In the genomic region with DNA sequence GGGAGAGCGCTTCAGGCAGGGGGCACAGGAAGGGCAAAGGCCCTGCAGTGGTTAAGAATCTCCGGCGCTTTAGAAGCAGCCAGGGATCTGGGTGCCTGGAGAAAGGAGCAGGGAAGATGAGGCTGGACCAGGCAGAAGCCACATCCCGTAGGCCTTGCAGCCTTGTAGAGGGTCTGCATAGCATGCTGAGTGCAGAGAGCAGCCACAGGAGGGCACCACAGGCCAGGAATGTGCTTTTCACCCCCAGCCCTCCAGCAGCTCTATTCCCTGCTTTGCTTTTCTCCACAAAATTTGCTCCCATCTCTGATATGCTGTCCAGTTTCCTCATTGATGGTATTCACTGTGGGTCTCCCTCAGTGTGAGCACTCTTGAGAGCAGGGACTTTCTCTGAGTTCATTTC, we compare ENCODE assay signal across 8 cellular contexts. TPM values are rescaled to one million over a fixed set of nuclear protein-coding genes. Genes with fewer than 3 reads are reported as not detected.
DNase-seq lines count a peak whose midpoint lies in the region; ATAC-seq and TF ChIP-seq lines count a peak whose summit lies in the region.

No MANE protein-coding gene starts in this region.

- no peaks in the 10 kb centered on the region for H3K9me3 ChIP-seq in gastroesophageal sphincter

- H3K27me3 Mint-ChIP-seq in activated T-cell treated with anti-CD3 and anti-CD28 coated beads, Interleukin-2, amount 50 U/mL, for 24 hours = no peaks in the 10 kb centered on the region

- H3K4me1 ChIP-seq in gastroesophageal sphincter = peaks cover 0 to 5% (median 0%) of the 10 kb centered on the region in 3 donors

- no peak overlapping the region for H3K4me3 ChIP-seq in gastroesophageal sphincter

- peaks cover 9% of the 10 kb centered on the region for H3K4me1 Mint-ChIP-seq in activated T-cell treated with anti-CD3 and anti-CD28 coated beads, Interleukin-2, amount 50 U/mL, for 24 hours (ENCODE audit: low read depth)

- DNase-seq in COLO829 (ENCODE audit: low spot score) (peak; percentile 43), HuH-7 (ENCODE audit: low spot score) (peak; percentile 84), pons (ENCODE audit: low spot score) (peak; percentile 82), SHP77 (lab: John Stamatoyannopoulos, UW) (no peak)
- DNase-seq in activated T-cell treated with anti-CD3 and anti-CD28 coated beads, Interleukin-2, amount 50 U/mL, for 24 hours = peak; percentile 44
- no peak for DNase-seq in activated CD4-positive, CD25-positive, alpha-beta regulatory T cell treated with anti-CD3 and anti-CD28 coated beads, Interleukin-2, amount 50 U/mL, for 72 hours

- peak in 3 of 4 experiments; percentile 24 to 50 (median 31) for TF ChIP-seq CTCF in gastroesophageal sphincter (IDR thresholded peaks at IDR 0.05)

- no peak for TF ChIP-seq EP300 in gastroesophageal sphincter (IDR thresholded peaks at IDR 0.05)

- no peaks in the 10 kb centered on the region for H3K27me3 ChIP-seq in gastroesophageal sphincter

- H3K9me3 Mint-ChIP-seq in activated T-cell treated with anti-CD3 and anti-CD28 coated beads, Interleukin-2, amount 50 U/mL, for 24 hours = no peaks in the 10 kb centered on the region

- no peak overlapping the region for H3K27ac Mint-ChIP-seq in activated T-cell treated with anti-CD3 and anti-CD28 coated beads, Interleukin-2, amount 50 U/mL, for 24 hours

- peak; percentile 36 for ATAC-seq in gastroesophageal sphincter
- ATAC-seq in GM19397 (IDR thresholded peaks at IDR 0.05; ENCODE audit: unreplicated experiment) = no peak

- H3K36me3 Mint-ChIP-seq in activated T-cell treated with anti-CD3 and anti-CD28 coated beads, Interleukin-2, amount 50 U/mL, for 24 hours (ENCODE audit: low read depth) = peaks cover 67% of the 10 kb centered on the region

- WGBS in gastroesophageal sphincter (ENCODE audit: low coverage in 1 of 2), 2 donors = 57 to 65% methylated on average over 2 to 4 of the region's 4 CpGs

- H3K27ac ChIP-seq in gastroesophageal sphincter = no peak overlapping the region

- TF ChIP-seq POLR2A in gastroesophageal sphincter (IDR thresholded peaks at IDR 0.05) = no peak

- no peak overlapping the region for H3K4me3 Mint-ChIP-seq in activated T-cell treated with anti-CD3 and anti-CD28 coated beads, Interleukin-2, amount 50 U/mL, for 24 hours

- H3K36me3 ChIP-seq in gastroesophageal sphincter = no peaks in the 10 kb centered on the region

RNA-seq across cellular contexts. Expression of gene WDR62, which starts 5.7 kb away (rescaled TPM):
- total RNA-seq in gastroesophageal sphincter = under 1 TPM; 0.17 to 0.62 (median 0.29) TPM

RNA-seq across cellular contexts. Expression of gene THAP8, which starts 6.3 kb away (rescaled TPM):
- 10 to 100 TPM in 2 of 4 donors, 1 to 10 TPM in 2; 5.3 to 16.8 (median 9.4) TPM for total RNA-seq in gastroesophageal sphincter

RNA-seq across cellular contexts. Expression of gene CLIP3, which starts 27.8 kb away (rescaled TPM):
- total RNA-seq in gastroesophageal sphincter = 10 to 100 TPM; 26.8 to 66.2 (median 31.1) TPM

RNA-seq across cellular contexts. Expression of gene ALKBH6, which starts 46.4 kb away (rescaled TPM):
- 10 to 100 TPM; 10.7 to 38.3 (median 25.3) TPM for total RNA-seq in gastroesophageal sphincter

RNA-seq across cellular contexts. Expression of gene OVOL3, which starts 50.5 kb away (rescaled TPM):
- total RNA-seq in gastroesophageal sphincter = not detected

Comparison
In these comparisons a context has a peak if more than half of its experiments do, and no peak if none do; other contexts are left out.
1. DNase-seq: peak in COLO829 (single experiment), HuH-7 (single experiment), activated T-cell treated with anti-CD3 and anti-CD28 coated beads, Interleukin-2, amount 50 U/mL, for 24 hours (single experiment) and pons (single experiment); none in SHP77 (0 of 2) and activated CD4-positive, CD25-positive, alpha-beta regulatory T cell treated with anti-CD3 and anti-CD28 coated beads, Interleukin-2, amount 50 U/mL, for 72 hours (single experiment).